In the genomic region with DNA sequence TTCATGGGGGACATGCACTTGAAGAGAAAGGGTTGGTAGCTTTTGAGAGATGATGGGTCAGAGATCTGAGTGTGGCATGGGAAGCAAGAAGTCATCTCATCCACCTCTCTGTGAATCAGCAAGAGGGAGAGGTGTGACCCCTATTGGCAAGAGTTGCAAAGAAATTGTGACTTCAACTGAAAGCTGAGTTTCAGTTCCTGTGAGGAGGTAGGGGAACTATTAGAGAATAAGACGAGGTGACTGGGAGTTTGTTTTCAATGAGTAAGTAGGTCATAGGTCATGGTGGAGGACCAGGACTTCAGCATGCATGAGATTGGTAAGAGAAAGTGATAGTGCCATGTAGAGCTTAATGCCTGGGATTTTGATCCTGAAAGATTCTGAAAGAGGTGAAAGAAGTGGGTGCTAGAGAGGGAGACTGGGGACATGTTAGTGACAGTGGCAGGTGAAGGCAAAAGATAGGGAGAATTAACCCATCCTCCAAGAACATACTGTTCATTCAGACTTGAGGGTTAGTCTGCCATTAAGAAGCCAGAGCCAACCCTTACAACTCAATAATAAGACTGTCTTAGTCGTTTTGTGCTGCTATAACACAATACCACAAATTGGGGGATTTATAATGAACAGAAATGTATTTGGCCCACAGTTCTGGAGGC, we compare ENCODE assay signal across 9 cellular contexts.
DNase-seq lines count a peak whose midpoint lies in the region; ATAC-seq and TF ChIP-seq lines count a peak whose summit lies in the region.
"Had no signal": no experiment of that assay in that cellular context is flagged by ENCODE, and none has a peak within 500 bp of the region (broad histone marks: within the 10 kb centered on the region; RNA-seq: fewer than 3 reads in every experiment).

No MANE protein-coding gene starts in this region.

- TF ChIP-seq CTCF in DOHH2 (IDR thresholded peaks at IDR 0.05; ENCODE audit: low read depth, low read length, poor library complexity, severe bottlenecking) (peak; percentile 53), Panc1 (IDR thresholded peaks at IDR 0.05) (peak; percentile 42), heart left ventricle (IDR thresholded peaks at IDR 0.05) (peak; percentile 20 to 54 (median 32))

- no peak for DNase-seq in Panc1 (ENCODE audit: low read depth, low spot score)
- no peak for DNase-seq in heart left ventricle
- no peak for DNase-seq in occipital lobe (lab: John Stamatoyannopoulos, UW)
- DNase-seq in T1000 (lab: John Stamatoyannopoulos, UW): no peak
- no peak for DNase-seq in caudate nucleus (lab: John Stamatoyannopoulos, UW)

- intact Hi-C loops in Panc1 (cut with micrococcal nuclease; ENCODE audit: unreplicated experiment) (no loop called here), heart left ventricle (cut with DNase I) (loop anchor here in 3 of 10 donors (5.0 kb wide), 2 partner anchors 115 to 195 kb away; a partner anchor contains a TSS)

- no peaks in the 10 kb centered on the region for H3K36me3 ChIP-seq in DOHH2 (ENCODE audit: control insufficient read depth, low read length)
- peaks cover 14% of the 10 kb centered on the region for H3K36me3 ChIP-seq in Panc1 (ENCODE audit: control insufficient read depth, insufficient read depth, low read length)
- no peaks in the 10 kb centered on the region for H3K36me3 ChIP-seq in heart left ventricle

- no peak for TF ChIP-seq POLR2A in heart left ventricle (IDR thresholded peaks at IDR 0.05)

- no peaks in the 10 kb centered on the region for H3K79me2 ChIP-seq in DOHH2 (ENCODE audit: control insufficient read depth, low read length)

- POLR2A ChIA-PET in Panc1 (lab: Charles Lee): no interaction called here

- H3K27me3 ChIP-seq in DOHH2 (ENCODE audit: control insufficient read depth, low read length) (0 out of 2 replicates have a peak, but pooled peaks cover 4% of the 10 kb centered on the region), Panc1 (ENCODE audit: control insufficient read depth, insufficient read depth, low read length) (no peaks in the 10 kb centered on the region), heart left ventricle (no peaks in the 10 kb centered on the region)

- ATAC-seq in GM19023 (IDR thresholded peaks at IDR 0.05; ENCODE audit: unreplicated experiment): peak; percentile 100
- peak; percentile 99 for ATAC-seq in HG03025 (IDR thresholded peaks at IDR 0.05; ENCODE audit: low FRiP score, unreplicated experiment)
- peak; percentile 37 for ATAC-seq in Panc1
- ATAC-seq in heart left ventricle: peak in 1 of 4 donors; percentile 32
- ATAC-seq: naive thymus-derived CD8-positive, alpha-beta T cell had no signal

- H3K9me2 ChIP-seq in DOHH2 (replicated peaks; ENCODE audit: control insufficient read depth, low read length): no peaks in the 10 kb centered on the region

- H3K4me1 ChIP-seq in DOHH2 (ENCODE audit: control insufficient read depth, low read length): no peaks in the 10 kb centered on the region
- no peaks in the 10 kb centered on the region for H3K4me1 ChIP-seq in Panc1 (ENCODE audit: control insufficient read depth, insufficient read depth, low read length)
- peaks cover 0 to 5% (median 0%) of the 10 kb centered on the region in 12 donors for H3K4me1 ChIP-seq in heart left ventricle

- BruUV-seq in Panc1 (replicated peaks; lab: Mats Ljungman, UMichigan): no TSS peak

- H3K27ac ChIP-seq in DOHH2 (ENCODE audit: low read depth, low read length): no peak overlapping the region
- no peak overlapping the region for H3K27ac ChIP-seq in Panc1 (ENCODE audit: low read length)
- no peak overlapping the region for H3K27ac ChIP-seq in heart left ventricle
- no peak overlapping the region for H3K27ac ChIP-seq in caudate nucleus (ENCODE audit: low read depth, low read length)

- no peaks in the 10 kb centered on the region for H3K9me3 ChIP-seq in DOHH2 (ENCODE audit: control insufficient read depth, insufficient read depth, low read length)
- no peaks in the 10 kb centered on the region for H3K9me3 ChIP-seq in Panc1 (ENCODE audit: control insufficient read depth, insufficient read depth, low read depth, low read length)
- H3K9me3 ChIP-seq in heart left ventricle: no peaks in the 10 kb centered on the region

- H3K4me3 ChIP-seq in DOHH2 (ENCODE audit: low read length) (no peak overlapping the region), Panc1 (ENCODE audit: low read depth in 2 of 2, low read length in 2 of 2) (no peak overlapping the region), heart left ventricle (no peak overlapping the region)

- H3K4me2 ChIP-seq in DOHH2 (ENCODE audit: low read length): no peak overlapping the region

- no peaks in the 10 kb centered on the region for H4K20me1 ChIP-seq in DOHH2 (ENCODE audit: control insufficient read depth, insufficient read depth, low read depth, low read length)

- no peaks in the 10 kb centered on the region for H3F3A ChIP-seq in DOHH2 (ENCODE audit: control insufficient read depth, insufficient read depth)

- CTCF ChIA-PET in Panc1 (lab: Charles Lee): interaction anchor here (0.6 kb wide), 1 partner anchor 116 kb away, joined by 3 read pairs; no protein-coding TSS in a partner anchor

- WGBS in heart left ventricle, 4 donors: 42 to 62% (median 48%) methylated on average over 2 of the region's 2 CpGs

- in situ Hi-C loops in Panc1 (cut with HindIII; ENCODE audit: low pct_unique_long_range_greater_than_20kb, low sequenced_read_pairs): no loop called here
